In genomic region chr17:64808178-64808977, GRCh38 we compare ENCODE assay signal across 8 cellular contexts.
DNase-seq lines count a peak whose midpoint lies in the region; ATAC-seq and TF ChIP-seq lines count a peak whose summit lies in the region.
"Not testable (repeated sequence)": the region's sequence is repeated elsewhere in the genome, so short reads cannot be mapped to it uniquely, and the experiment has no call there.

No MANE protein-coding gene starts in this region.

- not testable (repeated sequence) for H3K27me3 ChIP-seq in CD8-positive, alpha-beta T cell (ENCODE audit: insufficient read depth, low read length)

- H3K27me3 Mint-ChIP-seq in CD8-positive, alpha-beta T cell (ENCODE audit: low read depth); MCF 10A (ENCODE audit: insufficient read depth, unreplicated experiment): not testable (repeated sequence)

- H3K36me3 ChIP-seq in CD8-positive, alpha-beta T cell (ENCODE audit: insufficient read depth, low read length) = not testable (repeated sequence)

- not testable (repeated sequence) for H3K4me1 ChIP-seq in CD8-positive, alpha-beta T cell (ENCODE audit: insufficient read depth, low read length)

- H3K27ac ChIP-seq in CD8-positive, alpha-beta T cell (ENCODE audit: low read depth, low read length) = not testable (repeated sequence)

- BruUV-seq in MCF 10A (replicated peaks; lab: Mats Ljungman, UMichigan) = not testable (repeated sequence)

- not testable (repeated sequence) for TF ChIP-seq CTCF in CD8-positive, alpha-beta T cell (IDR thresholded peaks at IDR 0.05); MCF 10A (IDR thresholded peaks at IDR 0.05; ENCODE audit: unreplicated experiment); lower leg skin (IDR thresholded peaks at IDR 0.05)

- TF ChIP-seq POLR2A in lower leg skin (IDR thresholded peaks at IDR 0.05) = not testable (repeated sequence)

- peak overlapping the region; percentile 82 for H3K27ac Mint-ChIP-seq in CD8-positive, alpha-beta T cell
- peak overlapping the region; percentile 74 for H3K27ac Mint-ChIP-seq in MCF 10A (ENCODE audit: low read depth, unreplicated experiment)

- peaks cover 13% of the 10 kb centered on the region for H3K36me3 Mint-ChIP-seq in CD8-positive, alpha-beta T cell
- peaks cover 26% of the 10 kb centered on the region for H3K36me3 Mint-ChIP-seq in MCF 10A (ENCODE audit: insufficient read depth, unreplicated experiment)

- POLR2A ChIA-PET in CD8-positive, alpha-beta T cell (lab: Charles Lee); MCF 10A (lab: Yijun Ruan, JAX): not testable (repeated sequence)

- peak in 6 of 7 experiments; percentile 49 to 74 (median 50) for DNase-seq in CD8-positive, alpha-beta T cell
- peak; percentile 53 for DNase-seq in NCI-H2171 treated with DMSO at 0.1 percent for 48 hours (lab: John Stamatoyannopoulos, UW)
- peak; percentile 29 to 35 for DNase-seq in activated CD4-positive, alpha-beta T cell treated with anti-CD3 and anti-CD28 coated beads for 24 hours (ENCODE audit: low read depth in 2 of 2)
- DNase-seq in MCF 10A (ENCODE audit: unreplicated experiment) = peak; percentile 75
- peak; percentile 72 to 91 for DNase-seq in lower leg skin (ENCODE audit: low spot score in 2 of 2)
- peak; percentile 17 to 32 for DNase-seq in stimulated activated CD8-positive, alpha-beta memory T cell treated with anti-CD3 and anti-CD28 coated beads, Interleukin-15, amount 100 ng/mL, for 4 hours (ENCODE audit: low read depth in 2 of 2)

- H3K9me3 Mint-ChIP-seq in CD8-positive, alpha-beta T cell; MCF 10A (ENCODE audit: unreplicated experiment): not testable (repeated sequence)

- CTCF ChIA-PET in CD8-positive, alpha-beta T cell (lab: Charles Lee); MCF 10A (lab: Yijun Ruan, JAX): not testable (repeated sequence)

- H3K4me3 ChIP-seq in CD8-positive, alpha-beta T cell (ENCODE audit: low read depth, low read length); lower leg skin (ENCODE audit: low read depth, poor library complexity, severe bottlenecking): not testable (repeated sequence)

- peaks cover 11% of the 10 kb centered on the region for H3K4me1 Mint-ChIP-seq in CD8-positive, alpha-beta T cell (ENCODE audit: low read depth)
- H3K4me1 Mint-ChIP-seq in MCF 10A (ENCODE audit: insufficient read depth, unreplicated experiment) = not testable (repeated sequence)

- intact Hi-C loops in CD8-positive, alpha-beta T cell (cut with DNase I, micrococcal nuclease); MCF 10A (cut with micrococcal nuclease); lower leg skin (cut with DNase I; ENCODE audit: low total_unique reads): not testable (repeated sequence)

- H3K9me3 ChIP-seq in CD8-positive, alpha-beta T cell (ENCODE audit: low read length) = not testable (repeated sequence)

- WGBS in lower leg skin, 2 donors = 39 to 43% methylated on average over 6 to 7 of the region's 9 CpGs

- ATAC-seq in CD8-positive, alpha-beta T cell = peak; percentile 86
- ATAC-seq in GM19463 (IDR thresholded peaks at IDR 0.05; ENCODE audit: unreplicated experiment) (peak; percentile 87), HG03196 (IDR thresholded peaks at IDR 0.05; ENCODE audit: unreplicated experiment) (peak; percentile 91)

- H3K4me3 Mint-ChIP-seq in CD8-positive, alpha-beta T cell; MCF 10A (ENCODE audit: unreplicated experiment): not testable (repeated sequence)

Comparison
In these comparisons a context has a peak if more than half of its experiments do, and no peak if none do; other contexts are left out.
1. DNase-seq: peak in every context shown above with its lines; median percentile 82 in lower leg skin; 75 in MCF 10A; 53 in NCI-H2171 treated with DMSO at 0.1 percent for 48 hours; 50 in CD8-positive, alpha-beta T cell; 32 in activated CD4-positive, alpha-beta T cell treated with anti-CD3 and anti-CD28 coated beads for 24 hours; 24 in stimulated activated CD8-positive, alpha-beta memory T cell treated with anti-CD3 and anti-CD28 coated beads, Interleukin-15, amount 100 ng/mL, for 4 hours.